ENCODE assay signal across 2 cellular contexts in genomic region chr11:76257040-76257730, GRCh38.
TF ChIP-seq lines count a peak whose summit lies in the region.

No MANE protein-coding gene starts in this region.

TF ChIP-seq in IMR-90, 13 proteins besides CTCF, POLR2A, EP300 and RAD21:
- TF ChIP-seq NFE2L2 (IDR thresholded peaks at IDR 0.05; ENCODE audit: low read depth, low read length) (no peak), BHLHE40 (IDR thresholded peaks at IDR 0.05; ENCODE audit: low read depth, low read length) (no peak), SMC3 (IDR thresholded peaks at IDR 0.05; ENCODE audit: low read depth, low read length) (no peak), MAFK (IDR thresholded peaks at IDR 0.05; ENCODE audit: low read depth, low read length) (no peak), ELK1 (IDR thresholded peaks at IDR 0.05; ENCODE audit: borderline replicate concordance, low read depth, low read length) (no peak), RCOR1 (IDR thresholded peaks at IDR 0.05; ENCODE audit: insufficient replicate concordance, low read length) (no peak)

TF ChIP-seq in HepG2, 621 proteins besides CTCF, POLR2A, EP300 and RAD21:
- TF ChIP-seq ZNF788 (CRISPR knock-in tag; IDR thresholded peaks at IDR 0.05; ENCODE audit: borderline replicate concordance): no peak
- 0 out of 2 replicates have a peak, but pooled peaks have one; percentile 5 for TF ChIP-seq ZNF274 (CRISPR knock-in tag; IDR thresholded peaks at IDR 0.05)
